ENCODE assay signal across 13 cellular contexts in the genomic region with DNA sequence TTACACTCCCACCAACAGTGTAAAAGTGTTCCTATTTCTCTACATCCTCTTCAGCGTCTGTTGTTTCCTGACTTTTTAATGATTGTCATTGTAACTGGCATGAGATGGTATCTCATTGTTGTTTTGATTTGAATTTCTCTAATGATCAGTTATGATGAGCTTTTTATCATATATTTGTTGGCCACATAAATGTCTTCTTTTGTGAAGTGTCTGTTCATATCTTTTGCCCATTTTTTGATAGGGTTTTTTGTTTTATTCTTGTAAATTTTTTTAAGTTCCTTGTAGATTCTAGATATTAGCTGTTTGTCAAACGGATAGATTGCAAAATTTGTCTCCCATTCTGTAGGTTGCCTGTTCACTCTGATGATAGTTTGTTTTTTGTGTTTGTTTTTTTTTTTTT. TPM values are rescaled to one million over a fixed set of nuclear protein-coding genes. Genes with fewer than 3 reads are reported as not detected.
DNase-seq lines count a peak whose midpoint lies in the region; ATAC-seq and TF ChIP-seq lines count a peak whose summit lies in the region.
"Not testable (repeated sequence)": the region's sequence is repeated elsewhere in the genome, so short reads cannot be mapped to it uniquely, and the experiment has no call there.
"Had no signal": no experiment of that assay in that cellular context is flagged by ENCODE, and none has a peak within 500 bp of the region (broad histone marks: within the 10 kb centered on the region; RNA-seq: fewer than 3 reads in every experiment).

No MANE protein-coding gene starts in this region.

- H3K36me3 Mint-ChIP-seq in CD4-positive, alpha-beta memory T cell, result peaks cover 77 to 79% of the 10 kb centered on the region in 2 donors
- peaks cover 90% of the 10 kb centered on the region for H3K36me3 Mint-ChIP-seq in T-helper 2 cell treated with Interferon-gamma antibody and Interleukin-4, amounts not matched to agents 5 μg/mL and 100 μg/mL, for 36 hours (ENCODE audit: low read depth)
- H3K36me3 Mint-ChIP-seq in activated CD8-positive, alpha-beta T cell treated with anti-CD3 and anti-CD28 coated beads for 36 hours (ENCODE audit: low read depth), result peaks cover 93% of the 10 kb centered on the region
- peaks cover 86% of the 10 kb centered on the region for H3K36me3 Mint-ChIP-seq in activated naive CD4-positive, alpha-beta T cell treated with anti-CD3 and anti-CD28 coated beads for 36 hours (ENCODE audit: low read depth)
- H3K36me3 Mint-ChIP-seq in central memory CD8-positive, alpha-beta T cell (ENCODE audit: insufficient read depth), result peaks cover 59% of the 10 kb centered on the region
- peaks cover 54% of the 10 kb centered on the region for H3K36me3 Mint-ChIP-seq in memory B cell
- peaks cover 100% of the 10 kb centered on the region for H3K36me3 Mint-ChIP-seq in stimulated activated effector memory CD8-positive, alpha-beta T cell treated with anti-CD3 and anti-CD28 coated beads, Interleukin-12 subunit alpha, Interleukin-12 subunit beta, amount 100 ng/mL, for 72 hours

- not testable (repeated sequence) for H3K9me3 ChIP-seq in CD4-positive, alpha-beta memory T cell (ENCODE audit: control insufficient read depth in 1 of 2, low read length in 2 of 2)

- DNase-seq in CD4-positive, alpha-beta memory T cell; T-helper 2 cell treated with Interferon-gamma antibody and Interleukin-4, amounts not matched to agents 5 μg/mL and 100 μg/mL, for 36 hours (ENCODE audit: low spot score); activated CD8-positive, alpha-beta T cell treated with anti-CD3 and anti-CD28 coated beads for 36 hours; activated naive CD4-positive, alpha-beta T cell treated with anti-CD3 and anti-CD28 coated beads for 36 hours; central memory CD8-positive, alpha-beta T cell (ENCODE audit: low spot score in 2 of 2); memory B cell (ENCODE audit: low spot score in 2 of 2); stimulated activated effector memory CD8-positive, alpha-beta T cell treated with anti-CD3 and anti-CD28 coated beads, Interleukin-12 subunit alpha, Interleukin-12 subunit beta, amount 100 ng/mL, for 72 hours (ENCODE audit: low spot score in 2 of 2): not testable (repeated sequence)

- intact Hi-C loops in CD4-positive, alpha-beta memory T cell (cut with micrococcal nuclease), result loop anchor here (5.0 kb wide), 1 partner anchor 36 kb away; no protein-coding TSS in a partner anchor
- intact Hi-C loops in activated CD8-positive, alpha-beta T cell treated with anti-CD3 and anti-CD28 coated beads for 36 hours (cut with micrococcal nuclease), result not testable (repeated sequence)
- intact Hi-C loops in activated naive CD4-positive, alpha-beta T cell treated with anti-CD3 and anti-CD28 coated beads for 36 hours (cut with micrococcal nuclease), result loop anchor here (5.0 kb wide), 1 partner anchor 36 kb away; no protein-coding TSS in a partner anchor

- TF ChIP-seq CTCF in activated CD8-positive, alpha-beta T cell treated with anti-CD3 and anti-CD28 coated beads for 36 hours (IDR thresholded peaks at IDR 0.05), result not testable (repeated sequence)

- peak overlapping the region in 5 of 7 donors; percentile 30 to 82 (median 80) for H3K27ac Mint-ChIP-seq in CD4-positive, alpha-beta memory T cell
- peak overlapping the region; percentile 50 for H3K27ac Mint-ChIP-seq in T-helper 2 cell treated with Interferon-gamma antibody and Interleukin-4, amounts not matched to agents 5 μg/mL and 100 μg/mL, for 36 hours
- peak overlapping the region; percentile 61 for H3K27ac Mint-ChIP-seq in activated CD8-positive, alpha-beta T cell treated with anti-CD3 and anti-CD28 coated beads for 36 hours
- H3K27ac Mint-ChIP-seq in activated naive CD4-positive, alpha-beta T cell treated with anti-CD3 and anti-CD28 coated beads for 36 hours, result peak overlapping the region; percentile 77
- peak overlapping the region; percentile 71 for H3K27ac Mint-ChIP-seq in central memory CD8-positive, alpha-beta T cell (ENCODE audit: low read depth)
- H3K27ac Mint-ChIP-seq in memory B cell, result peak overlapping the region; percentile 48
- peak overlapping the region; percentile 79 for H3K27ac Mint-ChIP-seq in stimulated activated effector memory CD8-positive, alpha-beta T cell treated with anti-CD3 and anti-CD28 coated beads, Interleukin-12 subunit alpha, Interleukin-12 subunit beta, amount 100 ng/mL, for 72 hours

- not testable (repeated sequence) for H3K27me3 ChIP-seq in CD4-positive, alpha-beta memory T cell (ENCODE audit: insufficient read depth, low read length)

- peaks cover 0 to 41% (median 23%) of the 10 kb centered on the region in 8 donors for H3K9me3 Mint-ChIP-seq in CD4-positive, alpha-beta memory T cell
- peaks cover 59% of the 10 kb centered on the region for H3K9me3 Mint-ChIP-seq in T-helper 2 cell treated with Interferon-gamma antibody and Interleukin-4, amounts not matched to agents 5 μg/mL and 100 μg/mL, for 36 hours
- H3K9me3 Mint-ChIP-seq in activated CD8-positive, alpha-beta T cell treated with anti-CD3 and anti-CD28 coated beads for 36 hours, result peaks cover 33% of the 10 kb centered on the region
- peaks cover 28% of the 10 kb centered on the region for H3K9me3 Mint-ChIP-seq in activated naive CD4-positive, alpha-beta T cell treated with anti-CD3 and anti-CD28 coated beads for 36 hours
- H3K9me3 Mint-ChIP-seq in central memory CD8-positive, alpha-beta T cell, result not testable (repeated sequence)
- peaks cover 13% of the 10 kb centered on the region for H3K9me3 Mint-ChIP-seq in memory B cell
- peaks cover 19% of the 10 kb centered on the region for H3K9me3 Mint-ChIP-seq in stimulated activated effector memory CD8-positive, alpha-beta T cell treated with anti-CD3 and anti-CD28 coated beads, Interleukin-12 subunit alpha, Interleukin-12 subunit beta, amount 100 ng/mL, for 72 hours

- peaks cover 57 to 83% (median 74%) of the 10 kb centered on the region in 4 donors for H3K4me1 Mint-ChIP-seq in CD4-positive, alpha-beta memory T cell
- H3K4me1 Mint-ChIP-seq in T-helper 2 cell treated with Interferon-gamma antibody and Interleukin-4, amounts not matched to agents 5 μg/mL and 100 μg/mL, for 36 hours (ENCODE audit: low read depth), result peaks cover 60% of the 10 kb centered on the region
- H3K4me1 Mint-ChIP-seq in activated CD8-positive, alpha-beta T cell treated with anti-CD3 and anti-CD28 coated beads for 36 hours (ENCODE audit: low read depth), result peaks cover 80% of the 10 kb centered on the region
- peaks cover 78% of the 10 kb centered on the region for H3K4me1 Mint-ChIP-seq in activated naive CD4-positive, alpha-beta T cell treated with anti-CD3 and anti-CD28 coated beads for 36 hours (ENCODE audit: low read depth)
- H3K4me1 Mint-ChIP-seq in central memory CD8-positive, alpha-beta T cell, result peaks cover 75% of the 10 kb centered on the region
- H3K4me1 Mint-ChIP-seq in memory B cell, result peaks cover 33% of the 10 kb centered on the region
- peaks cover 77% of the 10 kb centered on the region for H3K4me1 Mint-ChIP-seq in stimulated activated effector memory CD8-positive, alpha-beta T cell treated with anti-CD3 and anti-CD28 coated beads, Interleukin-12 subunit alpha, Interleukin-12 subunit beta, amount 100 ng/mL, for 72 hours

- peaks cover 51% of the 10 kb centered on the region for H3K36me3 ChIP-seq in CD4-positive, alpha-beta memory T cell (ENCODE audit: insufficient read depth, low read length)

- POLR2A ChIA-PET in CD4-positive, alpha-beta memory T cell (lab: Charles Lee; ENCODE audit: partially characterized antibody), result interaction anchor here (0.6 to 20.4 kb wide), 7 partner anchors 9 to 75 kb away, joined by 3 to 850 read pairs (median 5); a partner anchor contains a TSS
- POLR2A ChIA-PET in activated CD8-positive, alpha-beta T cell treated with anti-CD3 and anti-CD28 coated beads for 36 hours (lab: Charles Lee), result interaction anchor here (0.9 to 18.7 kb wide), 4 partner anchors 9 to 24 kb away, joined by 3 to 738 read pairs (median 10); a partner anchor contains a TSS

- not testable (repeated sequence) for H3K4me3 ChIP-seq in CD4-positive, alpha-beta memory T cell (ENCODE audit: low read length in 2 of 2)

- not testable (repeated sequence) for H3K27me3 Mint-ChIP-seq in CD4-positive, alpha-beta memory T cell; T-helper 2 cell treated with Interferon-gamma antibody and Interleukin-4, amounts not matched to agents 5 μg/mL and 100 μg/mL, for 36 hours (ENCODE audit: low read depth); activated CD8-positive, alpha-beta T cell treated with anti-CD3 and anti-CD28 coated beads for 36 hours; activated naive CD4-positive, alpha-beta T cell treated with anti-CD3 and anti-CD28 coated beads for 36 hours (ENCODE audit: low read depth); central memory CD8-positive, alpha-beta T cell; memory B cell

- peak overlapping the region; percentile 5 to 72 (median 36) for H3K4me3 Mint-ChIP-seq in CD4-positive, alpha-beta memory T cell
- H3K4me3 Mint-ChIP-seq in T-helper 2 cell treated with Interferon-gamma antibody and Interleukin-4, amounts not matched to agents 5 μg/mL and 100 μg/mL, for 36 hours, result peak overlapping the region; percentile 30
- peak overlapping the region; percentile 55 for H3K4me3 Mint-ChIP-seq in activated CD8-positive, alpha-beta T cell treated with anti-CD3 and anti-CD28 coated beads for 36 hours
- H3K4me3 Mint-ChIP-seq in activated naive CD4-positive, alpha-beta T cell treated with anti-CD3 and anti-CD28 coated beads for 36 hours, result peak overlapping the region; percentile 19
- peak overlapping the region; percentile 56 for H3K4me3 Mint-ChIP-seq in central memory CD8-positive, alpha-beta T cell
- not testable (repeated sequence) for H3K4me3 Mint-ChIP-seq in memory B cell
- peak overlapping the region; percentile 32 for H3K4me3 Mint-ChIP-seq in stimulated activated effector memory CD8-positive, alpha-beta T cell treated with anti-CD3 and anti-CD28 coated beads, Interleukin-12 subunit alpha, Interleukin-12 subunit beta, amount 100 ng/mL, for 72 hours

- H3K4me1 ChIP-seq in CD4-positive, alpha-beta memory T cell (ENCODE audit: insufficient read depth, low read length), result peaks cover 83% of the 10 kb centered on the region

- not testable (repeated sequence) for H3K27ac ChIP-seq in CD4-positive, alpha-beta memory T cell (ENCODE audit: low read depth, low read length)

- CTCF ChIA-PET in CD4-positive, alpha-beta memory T cell (lab: Charles Lee; ENCODE audit: partially characterized antibody), result interaction anchor here (0.7 to 3.9 kb wide), 4 partner anchors 14 to 25 kb away, joined by 3 to 22 read pairs (median 3); no protein-coding TSS in a partner anchor
- CTCF ChIA-PET in activated CD8-positive, alpha-beta T cell treated with anti-CD3 and anti-CD28 coated beads for 36 hours (lab: Charles Lee), result interaction anchor here (0.8 to 2.2 kb wide), 2 partner anchors 25 to 60 kb away, joined by 6 to 10 read pairs; no protein-coding TSS in a partner anchor
- CTCF ChIA-PET in activated naive CD4-positive, alpha-beta T cell treated with anti-CD3 and anti-CD28 coated beads for 36 hours (lab: Charles Lee), result interaction anchor here (3.1 kb wide), 1 partner anchor 25 kb away, joined by 18 read pairs; no protein-coding TSS in a partner anchor

- ATAC-seq in activated CD8-positive, alpha-beta T cell treated with anti-CD3 and anti-CD28 coated beads for 36 hours; central memory CD8-positive, alpha-beta T cell (replicated peaks; ENCODE audit: extremely low read depth, poor library complexity, severe bottlenecking); memory B cell (ENCODE audit: low read depth); stimulated activated effector memory CD8-positive, alpha-beta T cell treated with anti-CD3 and anti-CD28 coated beads, Interleukin-12 subunit alpha, Interleukin-12 subunit beta, amount 100 ng/mL, for 72 hours: not testable (repeated sequence)

RNA-seq across cellular contexts. Expression of a gene that starts 13.4 kb away (rescaled TPM):
- 100 to 1,000 TPM; 294 to 297 TPM for total RNA-seq in CD4-positive, alpha-beta memory T cell
- 100 to 1,000 TPM; 241 to 288 TPM for polyA plus RNA-seq in CD4-positive, alpha-beta memory T cell
- total RNA-seq in activated CD8-positive, alpha-beta T cell treated with anti-CD3 and anti-CD28 coated beads for 36 hours, result 100 to 1,000 TPM; 240 to 259 TPM
- 100 to 1,000 TPM; 176 to 184 TPM for total RNA-seq in activated naive CD4-positive, alpha-beta T cell treated with anti-CD3 and anti-CD28 coated beads for 36 hours

RNA-seq across cellular contexts. Expression of a gene that starts 49.9 kb away (rescaled TPM):
- total RNA-seq in CD4-positive, alpha-beta memory T cell, result 1 to 10 TPM; 7.2 to 8.6 TPM
- 1 to 10 TPM; 4.3 to 7.5 TPM for polyA plus RNA-seq in CD4-positive, alpha-beta memory T cell
- 1 to 10 TPM; 6.0 to 8.5 TPM for total RNA-seq in activated CD8-positive, alpha-beta T cell treated with anti-CD3 and anti-CD28 coated beads for 36 hours
- total RNA-seq in activated naive CD4-positive, alpha-beta T cell treated with anti-CD3 and anti-CD28 coated beads for 36 hours, result 1 to 10 TPM; 1.7 to 1.9 TPM
- total RNA-seq: A172, H1, HepG2, HT-29, LHCN-M2 had no signal
- polyA plus RNA-seq: AG04450, H1, HepG2 had no signal
